Comparison of ENCODE assay signal across 8 cellular contexts in genomic region chr1:39892611-39893595, GRCh38. TPM values are rescaled to one million over a fixed set of nuclear protein-coding genes. Genes with fewer than 3 reads are reported as not detected.
DNase-seq lines count a peak whose midpoint lies in the region; ATAC-seq and TF ChIP-seq lines count a peak whose summit lies in the region.

No MANE protein-coding gene starts in this region.

- POLR2A ChIA-PET in WTC11 (lab: Charles Lee) = interaction anchor here (0.6 to 3.2 kb wide), 3 partner anchors 8 to 245 kb away, joined by 3 to 25 read pairs (median 6); partner anchors contain the start of genes MYCL and TRIT1
- POLR2A ChIA-PET in activated CD4-positive, alpha-beta memory T cell treated with anti-CD3 and anti-CD28 coated beads for 36 hours (lab: Charles Lee) = no interaction called here

- H3K27me3 Mint-ChIP-seq in CD14-positive monocyte (ENCODE audit: low read depth in 3 of 3) = peaks cover 0 to 3% (median 0%) of the 10 kb centered on the region in 3 donors
- peaks cover 3% of the 10 kb centered on the region for H3K27me3 Mint-ChIP-seq in WTC11 (ENCODE audit: low read depth)
- H3K27me3 Mint-ChIP-seq in activated CD4-positive, alpha-beta memory T cell treated with anti-CD3 and anti-CD28 coated beads for 36 hours = peaks cover 22% of the 10 kb centered on the region

- peaks cover 87% of the 10 kb centered on the region for H3K4me1 Mint-ChIP-seq in CD14-positive monocyte
- peaks cover 59% of the 10 kb centered on the region for H3K4me1 Mint-ChIP-seq in WTC11
- H3K4me1 Mint-ChIP-seq in activated CD4-positive, alpha-beta memory T cell treated with anti-CD3 and anti-CD28 coated beads for 36 hours (ENCODE audit: low read depth) = no peaks in the 10 kb centered on the region

- H3K36me3 Mint-ChIP-seq in CD14-positive monocyte = peaks cover 29 to 35% of the 10 kb centered on the region in 2 donors
- H3K36me3 Mint-ChIP-seq in WTC11 = no peaks in the 10 kb centered on the region; the same call in 1 of the 2 replicates
- H3K36me3 Mint-ChIP-seq in activated CD4-positive, alpha-beta memory T cell treated with anti-CD3 and anti-CD28 coated beads for 36 hours = no peaks in the 10 kb centered on the region

- TF ChIP-seq CTCF in CD14-positive monocyte (IDR thresholded peaks at IDR 0.05) (no peak), WTC11 (IDR thresholded peaks at IDR 0.05) (no peak)

- intact Hi-C loops in CD14-positive monocyte (cut with micrococcal nuclease) = no loop called here
- intact Hi-C loops in activated CD4-positive, alpha-beta memory T cell treated with anti-CD3 and anti-CD28 coated beads for 36 hours (cut with micrococcal nuclease) = no loop called here

- peak; percentile 86 for ATAC-seq in WTC11

- peak overlapping the region; percentile 35 to 93 (median 68) for H3K27ac Mint-ChIP-seq in CD14-positive monocyte
- H3K27ac Mint-ChIP-seq in WTC11 = peak overlapping the region; percentile 96
- H3K27ac Mint-ChIP-seq in activated CD4-positive, alpha-beta memory T cell treated with anti-CD3 and anti-CD28 coated beads for 36 hours = no peak overlapping the region

- DNase-seq in CD14-positive monocyte (ENCODE audit: low spot score) (no peak), M059J (ENCODE audit: low read depth) (peak; percentile 79), WTC11 (ENCODE audit: low spot score) (peak; percentile 23), kidney glomerular epithelial cell (lab: John Stamatoyannopoulos, UW) (peak; percentile 79), T1000 (lab: John Stamatoyannopoulos, UW) (no peak), KG1 (lab: John Stamatoyannopoulos, UW) (no peak)
- no peak for DNase-seq in activated CD4-positive, alpha-beta memory T cell treated with anti-CD3 and anti-CD28 coated beads for 36 hours
- no peak for DNase-seq in activated CD4-positive, alpha-beta T cell treated with anti-CD3 and anti-CD28 coated beads for 1 hour

- H3K9me3 Mint-ChIP-seq in CD14-positive monocyte (no peaks in the 10 kb centered on the region), WTC11 (no peaks in the 10 kb centered on the region)
- no peaks in the 10 kb centered on the region for H3K9me3 Mint-ChIP-seq in activated CD4-positive, alpha-beta memory T cell treated with anti-CD3 and anti-CD28 coated beads for 36 hours

- CTCF ChIA-PET in WTC11 (lab: Charles Lee) = interaction anchor here (0.6 to 2.5 kb wide), 13 partner anchors 9 to 512 kb away, joined by 3 to 42 read pairs (median 4); partner anchors contain the start of genes BMP8B and MYCL
- CTCF ChIA-PET in activated CD4-positive, alpha-beta memory T cell treated with anti-CD3 and anti-CD28 coated beads for 36 hours (lab: Charles Lee) = interaction anchor here (1.3 to 2.8 kb wide), 4 partner anchors 9 to 135 kb away, joined by 4 to 13 read pairs (median 6); partner anchors contain the start of gene MYCL

- H3K4me3 Mint-ChIP-seq in CD14-positive monocyte (peak overlapping the region; percentile 67 to 86), WTC11 (peak overlapping the region; percentile 40)
- H3K4me3 Mint-ChIP-seq in activated CD4-positive, alpha-beta memory T cell treated with anti-CD3 and anti-CD28 coated beads for 36 hours = no peak overlapping the region

TF ChIP-seq in WTC11, 78 proteins besides CTCF, POLR2A, EP300 and RAD21:
- no peak for TF ChIP-seq FOXP4 (CRISPR knock-in tag; IDR thresholded peaks at IDR 0.05)
- TF ChIP-seq MLX (CRISPR knock-in tag; IDR thresholded peaks at IDR 0.05) = no peak
- TF ChIP-seq FOXK1 (CRISPR knock-in tag; IDR thresholded peaks at IDR 0.05) = 0 out of 2 replicates have a peak, but pooled peaks have one; percentile 25
- TF ChIP-seq ZNF416 (CRISPR knock-in tag; IDR thresholded peaks at IDR 0.05) = no peak
- 0 out of 2 replicates have a peak, but pooled peaks have one; percentile 14 for TF ChIP-seq GTF2I (CRISPR knock-in tag; conservative IDR thresholded peaks at IDR 0.05)
- no peak for TF ChIP-seq GABPB1 (CRISPR knock-in tag; IDR thresholded peaks at IDR 0.05)
- no peak for TF ChIP-seq TP53 (CRISPR knock-in tag; IDR thresholded peaks at IDR 0.05)
- no peak for TF ChIP-seq ZNF317 (CRISPR knock-in tag; IDR thresholded peaks at IDR 0.05; ENCODE audit: borderline replicate concordance, low read depth)
- no peak for TF ChIP-seq ERG (CRISPR knock-in tag; IDR thresholded peaks at IDR 0.05)
- no peak for TF ChIP-seq ZMAT4 (CRISPR knock-in tag; IDR thresholded peaks at IDR 0.05)
- TF ChIP-seq NR2C2 (CRISPR knock-in tag; IDR thresholded peaks at IDR 0.05) = no peak
- TF ChIP-seq TEAD4 (CRISPR knock-in tag; IDR thresholded peaks at IDR 0.05) = peak; percentile 70; the same call in 1 of the 2 replicates
- TF ChIP-seq ETV6 (CRISPR knock-in tag; IDR thresholded peaks at IDR 0.05) = 0 out of 2 replicates have a peak, but pooled peaks have one; percentile 22
- TF ChIP-seq TEAD1 (CRISPR knock-in tag; IDR thresholded peaks at IDR 0.05) = peak; percentile 71; the same call in 1 of the 2 replicates
- no peak for TF ChIP-seq ZNF121 (CRISPR knock-in tag; IDR thresholded peaks at IDR 0.05)
- TF ChIP-seq HMGXB4 (CRISPR knock-in tag; IDR thresholded peaks at IDR 0.05) = no peak

RNA-seq across cellular contexts. Expression of gene MYCL, which starts 8.8 kb away (rescaled TPM):
- polyA plus RNA-seq in CD14-positive monocyte = 10 to 100 TPM; 74.7 to 84.0 TPM
- total RNA-seq in M059J (2014; rRNA removed; shearing (Covaris generic)) = 0.57 TPM in 1 of 2 replicates, not detected in the other
- 31.0 to 32.6 TPM (median 32.2 TPM) in 3 replicates for total RNA-seq in WTC11 (2021)
- total RNA-seq in activated CD4-positive, alpha-beta memory T cell treated with anti-CD3 and anti-CD28 coated beads for 36 hours = under 1 TPM in 1 of 2 experiments, not detected in 1; 0.07 TPM

RNA-seq across cellular contexts. Expression of gene TRIT1, which starts 9.6 kb away (rescaled TPM):
- 10 to 100 TPM; 14.5 to 15.8 TPM for polyA plus RNA-seq in CD14-positive monocyte
- total RNA-seq in M059J (2014; rRNA removed; shearing (Covaris generic)) = 15.2 and 26.3 TPM in 2 replicates
- 26.3 to 31.4 TPM (median 27.3 TPM) in 3 replicates for total RNA-seq in WTC11 (2021)
- total RNA-seq in activated CD4-positive, alpha-beta memory T cell treated with anti-CD3 and anti-CD28 coated beads for 36 hours = 10 to 100 TPM; 21.0 to 21.9 TPM

Comparison
In these comparisons a context has a peak if more than half of its experiments do, and no peak if none do; other contexts are left out.
1. DNase-seq: peak in M059J (single experiment), WTC11 (single experiment) and kidney glomerular epithelial cell (single experiment); none in CD14-positive monocyte (single experiment), activated CD4-positive, alpha-beta memory T cell treated with anti-CD3 and anti-CD28 coated beads for 36 hours (single experiment), activated CD4-positive, alpha-beta T cell treated with anti-CD3 and anti-CD28 coated beads for 1 hour (single experiment), T1000 (single experiment) and KG1 (single experiment).
2. RNA of gene MYCL, which starts 8.8 kb away (total RNA-seq): 31.0 to 32.6 TPM in WTC11; 0.57 TPM in M059J and 0.07 TPM in activated CD4-positive, alpha-beta memory T cell treated with anti-CD3 and anti-CD28 coated beads for 36 hours; every median in the first group is over 10 times any median in the second.